In the genomic region with DNA sequence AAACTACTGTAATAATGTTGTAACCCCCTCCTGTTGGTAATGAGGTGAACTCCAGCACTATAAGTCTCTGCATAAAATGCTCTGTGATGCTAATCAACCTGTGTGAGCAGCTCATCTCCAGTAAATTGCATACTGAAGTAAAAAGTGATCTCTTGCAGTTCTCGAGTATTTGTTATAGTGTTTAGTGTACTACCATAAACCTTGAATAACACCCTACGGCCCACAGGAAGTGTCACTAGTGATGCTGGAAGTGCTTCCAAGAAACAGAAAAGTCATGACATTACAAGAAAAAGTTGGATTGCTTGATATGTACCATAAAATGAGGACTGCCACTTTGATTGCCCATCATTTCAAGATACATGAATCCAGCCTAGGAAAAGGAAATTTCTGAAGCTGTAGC, we compare ENCODE assay signal across 27 cellular contexts. TPM values are rescaled to one million over a fixed set of nuclear protein-coding genes. Genes with fewer than 3 reads are reported as not detected.
"Had no signal": no experiment of that assay in that cellular context is flagged by ENCODE, and none has a peak within 500 bp of the region (broad histone marks: within the 10 kb centered on the region; RNA-seq: fewer than 3 reads in every experiment).

No MANE protein-coding gene starts in this region.

- H3K4me3 ChIP-seq: ascending aorta, cardiac muscle cell had no signal

- H3K9me3 ChIP-seq: ascending aorta had no signal

- H3K36me3 ChIP-seq: ascending aorta, cardiac muscle cell had no signal

- H3K27ac ChIP-seq: ascending aorta, cardiac muscle cell, KMS-11 had no signal

- H3K27me3 ChIP-seq: ascending aorta, cardiac muscle cell had no signal

- H3K9ac ChIP-seq: KMS-11 had no signal

- ATAC-seq: activated CD8-positive, alpha-beta T cell treated with anti-CD3 and anti-CD28 coated beads for 36 hours; activated T-helper 17 cell treated with anti-CD3 and anti-CD28 coated beads, Interleukin-2, amount 50 U/mL, for 72 hours; Panc1 had no signal

- DNase-seq: activated CD4-positive, alpha-beta T cell treated with anti-CD3 and anti-CD28 coated beads, Interleukin-2, amount 10 ng/mL, durations not matched to agents 24 days and 14 days; activated CD4-positive, alpha-beta T cell treated with anti-CD3 and anti-CD28 coated beads, Interleukin-2, amount 50 U/mL, for 4 hours; activated CD8-positive, alpha-beta T cell treated with anti-CD3 and anti-CD28 coated beads for 36 hours; activated effector memory CD4-positive, alpha-beta T cell treated with anti-CD3 and anti-CD28 coated beads, Interleukin-2, amount 50 U/mL, for 16 hours; activated naive CD4-positive, alpha-beta T cell; activated naive CD8-positive, alpha-beta T cell treated with anti-CD3 and anti-CD28 coated beads, Interleukin-2, amount 10 ng/mL, durations not matched to agents 7 days and 5 days; activated T-cell treated with anti-CD3 and anti-CD28 coated beads, Interleukin-2, amount 50 U/mL, for 1 hour; activated T-cell treated with anti-CD3 and anti-CD28 coated beads, Interleukin-2, amount 50 U/mL, for 72 hours; amygdala; MM.1S; MV-4-11; NCI-H1092; NCI-H1436 treated with DMSO at 0.1 percent for 48 hours; NCI-H1694 treated with DMSO at 0.1 percent for 48 hours; NCI-H2029; NCI-H345; NCI-H524 treated with DMSO at 0.1 percent for 48 hours; SHP77 treated with DMSO at 0.1 percent for 48 hours; SW 1271; T-helper 1 cell; T-helper 2 cell; T-helper 9 cell had no signal

- H3K4me1 ChIP-seq: ascending aorta had no signal

RNA-seq across cellular contexts. Expression of a gene that starts 39.0 kb away (rescaled TPM):
- total RNA-seq: cardiac muscle cell had no signal
